Comparison of ENCODE assay signal across 8 cellular contexts in the genomic region with DNA sequence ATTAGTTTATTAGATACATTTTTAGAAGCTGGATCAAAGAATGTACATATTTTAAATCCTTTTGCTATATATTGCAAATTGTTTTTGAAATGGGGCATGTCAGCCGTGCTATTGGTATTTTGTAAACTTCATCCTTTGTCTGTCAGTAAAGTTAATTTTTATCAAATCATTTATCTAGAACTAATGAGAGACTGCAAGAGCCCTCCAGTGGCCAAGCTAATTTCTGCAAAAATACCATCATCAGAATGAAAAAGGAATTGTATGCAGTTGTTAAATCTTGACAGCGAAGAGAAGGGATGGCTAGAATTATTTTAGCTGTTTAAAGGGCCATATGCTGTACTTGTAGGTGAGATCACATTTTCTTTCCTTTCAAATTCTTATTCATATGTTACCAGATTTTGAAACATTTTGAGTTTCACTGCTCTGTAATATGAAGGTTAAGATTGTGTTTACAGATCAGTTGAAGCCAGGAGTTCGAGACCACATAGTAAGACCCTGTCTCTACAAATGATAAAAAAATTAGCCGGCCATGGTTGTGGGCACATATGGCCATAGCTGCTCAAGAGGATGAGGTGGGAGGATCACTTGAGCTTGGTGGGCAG. TPM values are rescaled to one million over a fixed set of nuclear protein-coding genes. Genes with fewer than 3 reads are reported as not detected.
A peak's percentile ranks its signal among the peaks of the same experiment; 100 is the strongest.
DNase-seq lines count a peak whose midpoint lies in the region; ATAC-seq, FAIRE-seq and TF ChIP-seq lines count a peak whose summit lies in the region.

No MANE protein-coding gene starts in this region.

- H3K9me3 Mint-ChIP-seq in type B pancreatic cell, result no peaks in the 10 kb centered on the region

- peak; percentile 36 to 41 for DNase-seq in A549 (ENCODE audit: low read depth in 1 of 2, low spot score in 1 of 2)
- peak; percentile 46 for DNase-seq in GM13976 (ENCODE audit: low spot score)
- peak; percentile 64 for DNase-seq in PC-3
- DNase-seq in fibroblast of pulmonary artery (ENCODE audit: low read depth), result peak; percentile 53
- no peak for DNase-seq in type B pancreatic cell (ENCODE audit: extremely low spot score, unreplicated experiment)
- DNase-seq in 8988T, result no peak

- peaks cover 9% of the 10 kb centered on the region; the same call in 2 of the 3 replicates for H3K4me1 ChIP-seq in A549
- H3K4me1 ChIP-seq in PC-3 (ENCODE audit: insufficient read depth, low read length), result peaks cover 10% of the 10 kb centered on the region

- H3K36me3 Mint-ChIP-seq in type B pancreatic cell, result no peaks in the 10 kb centered on the region

- no peak overlapping the region for H3K4me3 Mint-ChIP-seq in type B pancreatic cell

- intact Hi-C loops in PC-3 (cut with micrococcal nuclease), result loop anchor here (1.0 to 10.0 kb wide), 4 partner anchors 100 to 337 kb away; no protein-coding TSS in a partner anchor

- TF ChIP-seq CTCF in A549 (IDR thresholded peaks at IDR 0.05) (peak; percentile 77), GM13976 (IDR thresholded peaks at IDR 0.05; ENCODE audit: borderline replicate concordance, control extremely low read depth, extremely low read depth, insufficient read depth, missing control alignments) (peak; percentile 47), PC-3 (conservative IDR thresholded peaks at IDR 0.05; ENCODE audit: low read depth, low read length) (peak; percentile 79), fibroblast of pulmonary artery (IDR thresholded peaks at IDR 0.05; ENCODE audit: low read length, missing control alignments) (peak; percentile 57), type B pancreatic cell (conservative IDR thresholded peaks at IDR 0.05) (peak; percentile 74)

- TF ChIP-seq RAD21 in A549 (conservative IDR thresholded peaks at IDR 0.05 in 1 of 2, IDR thresholded peaks at IDR 0.05 in 1 of 2), result peak; percentile 76 to 82

- in situ Hi-C loops in GM13976 (cut with MboI; ENCODE audit: low sequenced_read_pairs, unreplicated experiment), result loop anchor here (5.0 kb wide), 1 partner anchor 103 kb away; no protein-coding TSS in a partner anchor

- WGBS in A549 (ENCODE audit: missing lambda C conversion rate), result 30% methylated on average over 4 of the region's 4 CpGs

- no peaks in the 10 kb centered on the region for H3K27me3 Mint-ChIP-seq in type B pancreatic cell

- no peaks in the 10 kb centered on the region for H3K27me3 ChIP-seq in PC-3 (ENCODE audit: low read length)

- no peak for FAIRE-seq in A549 (lab: Jason Lieb, UNC)

- no peaks in the 10 kb centered on the region for H4K20me1 ChIP-seq in PC-3 (ENCODE audit: low read length)

- H2AFZ ChIP-seq in PC-3 (ENCODE audit: low read length), result no peak overlapping the region

- no peak overlapping the region for H3K4me2 ChIP-seq in A549
- H3K4me2 ChIP-seq in PC-3 (ENCODE audit: low read length), result no peak overlapping the region

- no peak for TF ChIP-seq EP300 in A549 (IDR thresholded peaks at IDR 0.05)

- no peak overlapping the region for H3K27ac Mint-ChIP-seq in type B pancreatic cell

- H3K4me3 ChIP-seq in A549 (no peak overlapping the region), PC-3 (ENCODE audit: low read length) (no peak overlapping the region), fibroblast of pulmonary artery (replicated peaks; ENCODE audit: low read depth, low read length) (no peak overlapping the region)

- POLR2A ChIA-PET in A549 (lab: Yijun Ruan, JAX), result interaction anchor here (1.8 kb wide), 1 partner anchor 54 kb away, joined by 11 read pairs; a partner anchor contains a TSS
- POLR2A ChIA-PET in PC-3 (lab: Charles Lee; ENCODE audit: unreplicated experiment), result no interaction called here

- no peaks in the 10 kb centered on the region for H3K9me2 ChIP-seq in PC-3 (replicated peaks; ENCODE audit: low read length)

- no peaks in the 10 kb centered on the region for H3K79me2 ChIP-seq in PC-3 (ENCODE audit: low read length)

- H3K4me1 Mint-ChIP-seq in type B pancreatic cell (ENCODE audit: unreplicated experiment), result peaks cover 18% of the 10 kb centered on the region

- CTCF ChIA-PET in A549 (lab: Yijun Ruan, JAX) (interaction anchor here (0.6 to 10.5 kb wide), 20 partner anchors 12 to 647 kb away, joined by 3 to 277 read pairs (median 3); a partner anchor contains a TSS), PC-3 (lab: Charles Lee) (interaction anchor here (0.8 to 1.1 kb wide), 5 partner anchors 10 to 438 kb away, joined by 3 to 5 read pairs (median 3); no protein-coding TSS in a partner anchor)

- H3K36me3 ChIP-seq in PC-3 (ENCODE audit: low read depth, low read length), result no peaks in the 10 kb centered on the region

- TF ChIP-seq POLR2A in A549 (IDR thresholded peaks at IDR 0.05; ENCODE audit: low read length), result no peak

- H3K9ac ChIP-seq in PC-3 (ENCODE audit: low read length), result no peak overlapping the region

- H3K27ac ChIP-seq in A549, result no peak overlapping the region
- no peak overlapping the region for H3K27ac ChIP-seq in PC-3 (ENCODE audit: low read length)

- H3K9me3 ChIP-seq in A549 (no peaks in the 10 kb centered on the region), PC-3 (ENCODE audit: low read length) (no peaks in the 10 kb centered on the region)

- no peaks in the 10 kb centered on the region for H3F3A ChIP-seq in PC-3 (ENCODE audit: low read length, unreplicated experiment)

- BruUV-seq in PC-3 (replicated peaks; lab: Mats Ljungman, UMichigan), result no TSS peak

- ATAC-seq in A549, result peak in 1 of 2 experiments; percentile 48; a peak in 3 of 6 replicates
- ATAC-seq in PC-3, result peak; percentile 38; the same call in 1 of the 2 replicates
- no peak for ATAC-seq in HG03439 (IDR thresholded peaks at IDR 0.05; ENCODE audit: unreplicated experiment)
- no peak for ATAC-seq in GM19328 (IDR thresholded peaks at IDR 0.05; ENCODE audit: unreplicated experiment)

TF ChIP-seq in A549, 52 proteins besides CTCF, POLR2A, EP300 and RAD21:
- TF ChIP-seq SMC3 (IDR thresholded peaks at IDR 0.05) (peak; percentile 81), HEYL (CRISPR knock-in tag; IDR thresholded peaks at IDR 0.05) (no peak), GATA3 (IDR thresholded peaks at IDR 0.05; ENCODE audit: borderline replicate concordance) (peak; percentile 38; the same call in 1 of the 2 replicates)
- TF ChIP-seq, protein P1, sequence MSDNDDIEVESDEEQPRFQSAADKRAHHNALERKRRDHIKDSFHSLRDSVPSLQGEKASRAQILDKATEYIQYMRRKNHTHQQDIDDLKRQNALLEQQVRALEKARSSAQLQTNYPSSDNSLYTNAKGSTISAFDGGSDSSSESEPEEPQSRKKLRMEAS (IDR thresholded peaks at IDR 0.05), result no peak

RNA-seq across cellular contexts. Expression of a gene that starts 8.1 kb away (rescaled TPM):
- polyA plus RNA-seq in A549 (2011; rRNA removed) (0.42 and 0.44 TPM in 2 replicates), A549 (2017; fragmentation: RNase III; extraction: RNeasy Plus Mini Kit Qiagen cat#74134 plus additional on column Dnase treatment) (0.42 to 0.61 TPM (median 0.56 TPM) in 3 replicates)
- 0.32 and 0.42 TPM in 2 replicates for polyA plus RNA-seq in A549 (2012; cell fraction: cytosol; rRNA removed)
- polyA plus RNA-seq in A549 (2012; cell fraction: nucleus; rRNA removed), result 2.6 and 3.2 TPM in 2 replicates
- polyA minus RNA-seq in A549 (2011; rRNA and poly(A)+ RNA removed), result 0.21 and 0.49 TPM in 2 replicates
- total RNA-seq in PC-3 (2014; rRNA removed) (32.0 and 38.0 TPM in 2 replicates), type B pancreatic cell (ENCODE audit: low replicate concordance) (4.7 and 86.8 TPM in 2 replicates)

RNA-seq across cellular contexts. Expression of a gene that starts 53.0 kb away (rescaled TPM):
- 53.7 and 64.2 TPM in 2 replicates for polyA plus RNA-seq in A549 (2011; rRNA removed)
- polyA plus RNA-seq in A549 (2012; cell fraction: cytosol; rRNA removed), result 7.8 and 8.5 TPM in 2 replicates
- polyA plus RNA-seq in A549 (2012; cell fraction: nucleus; rRNA removed), result 5.7 and 7.8 TPM in 2 replicates
- polyA plus RNA-seq in A549 (2017; fragmentation: RNase III; extraction: RNeasy Plus Mini Kit Qiagen cat#74134 plus additional on column Dnase treatment), result 39.6 to 43.8 TPM (median 40.3 TPM) in 3 replicates
- 137 and 140 TPM in 2 replicates for polyA minus RNA-seq in A549 (2011; rRNA and poly(A)+ RNA removed)
- total RNA-seq in PC-3 (2014; rRNA removed), result 15.6 and 35.0 TPM in 2 replicates
- 28.1 and 35.7 TPM in 2 replicates for total RNA-seq in type B pancreatic cell (ENCODE audit: low replicate concordance)

Comparison
In these comparisons a context has a peak if more than half of its experiments do, and no peak if none do; other contexts are left out.
1. DNase-seq: peak in A549 (2 of 2), GM13976 (single experiment), PC-3 (single experiment) and fibroblast of pulmonary artery (single experiment); none in type B pancreatic cell (single experiment) and 8988T (single experiment).
2. Peak in every context shown above with its lines, with median percentiles within 50 percentile points of each other: CTCF ChIP-seq.